In the genomic region with DNA sequence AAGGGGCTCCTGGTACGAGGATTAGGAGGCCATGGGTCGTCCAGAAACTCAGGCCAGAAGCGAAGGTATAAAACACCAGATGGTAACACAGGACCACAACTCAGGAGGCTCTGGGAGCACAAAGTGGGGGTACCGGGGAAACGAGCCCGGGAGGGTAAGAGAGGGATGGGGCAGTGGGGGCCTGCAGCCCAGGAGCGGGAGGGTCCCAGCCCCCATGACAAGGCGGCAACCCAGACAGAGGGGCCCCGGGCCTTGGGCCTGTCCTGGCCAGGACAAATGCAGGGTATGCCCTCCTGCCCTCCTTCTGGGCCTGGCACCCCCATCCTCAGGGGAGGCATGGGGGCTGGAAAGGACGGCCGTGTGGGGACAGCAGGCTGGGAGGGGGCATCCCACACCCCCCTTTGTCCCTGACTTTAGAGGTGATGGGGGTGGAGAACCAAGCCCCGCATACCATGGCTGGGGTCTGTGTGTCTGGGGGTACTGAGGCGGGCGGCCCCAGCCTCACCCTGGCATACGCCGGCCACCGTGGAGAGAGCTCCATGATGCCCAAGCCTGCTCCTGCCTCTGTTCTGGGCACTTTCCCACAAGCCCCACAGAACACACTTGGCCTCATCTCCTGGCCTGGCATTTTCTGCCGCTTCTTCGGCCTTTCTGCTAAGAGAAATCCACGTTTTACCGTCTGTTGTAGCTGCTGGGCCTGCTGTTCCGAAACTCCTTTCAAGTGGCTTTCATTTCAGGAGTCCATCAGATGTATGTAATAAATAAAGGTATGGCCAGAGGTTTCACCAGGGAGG, we compare ENCODE assay signal across 1 cellular context.
TF ChIP-seq lines count a peak whose summit lies in the region.

No MANE protein-coding gene starts in this region.

TF ChIP-seq in HCT116, 20 proteins besides CTCF, POLR2A, EP300 and RAD21 (continued from another document):
- TF ChIP-seq, protein P1, sequence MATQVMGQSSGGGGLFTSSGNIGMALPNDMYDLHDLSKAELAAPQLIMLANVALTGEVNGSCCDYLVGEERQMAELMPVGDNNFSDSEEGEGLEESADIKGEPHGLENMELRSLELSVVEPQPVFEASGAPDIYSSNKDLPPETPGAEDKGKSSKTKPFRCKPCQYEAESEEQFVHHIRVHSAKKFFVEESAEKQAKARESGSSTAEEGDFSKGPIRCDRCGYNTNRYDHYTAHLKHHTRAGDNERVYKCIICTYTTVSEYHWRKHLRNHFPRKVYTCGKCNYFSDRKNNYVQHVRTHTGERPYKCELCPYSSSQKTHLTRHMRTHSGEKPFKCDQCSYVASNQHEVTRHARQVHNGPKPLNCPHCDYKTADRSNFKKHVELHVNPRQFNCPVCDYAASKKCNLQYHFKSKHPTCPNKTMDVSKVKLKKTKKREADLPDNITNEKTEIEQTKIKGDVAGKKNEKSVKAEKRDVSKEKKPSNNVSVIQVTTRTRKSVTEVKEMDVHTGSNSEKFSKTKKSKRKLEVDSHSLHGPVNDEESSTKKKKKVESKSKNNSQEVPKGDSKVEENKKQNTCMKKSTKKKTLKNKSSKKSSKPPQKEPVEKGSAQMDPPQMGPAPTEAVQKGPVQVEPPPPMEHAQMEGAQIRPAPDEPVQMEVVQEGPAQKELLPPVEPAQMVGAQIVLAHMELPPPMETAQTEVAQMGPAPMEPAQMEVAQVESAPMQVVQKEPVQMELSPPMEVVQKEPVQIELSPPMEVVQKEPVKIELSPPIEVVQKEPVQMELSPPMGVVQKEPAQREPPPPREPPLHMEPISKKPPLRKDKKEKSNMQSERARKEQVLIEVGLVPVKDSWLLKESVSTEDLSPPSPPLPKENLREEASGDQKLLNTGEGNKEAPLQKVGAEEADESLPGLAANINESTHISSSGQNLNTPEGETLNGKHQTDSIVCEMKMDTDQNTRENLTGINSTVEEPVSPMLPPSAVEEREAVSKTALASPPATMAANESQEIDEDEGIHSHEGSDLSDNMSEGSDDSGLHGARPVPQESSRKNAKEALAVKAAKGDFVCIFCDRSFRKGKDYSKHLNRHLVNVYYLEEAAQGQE (IDR thresholded peaks at IDR 0.05; ENCODE audit: low read depth) = no peak
- TF ChIP-seq FOSL1 (IDR thresholded peaks at IDR 0.05; ENCODE audit: low read depth) (no peak), ELF1 (IDR thresholded peaks at IDR 0.05; ENCODE audit: borderline replicate concordance, low read depth) (no peak), CEBPB (IDR thresholded peaks at IDR 0.05; ENCODE audit: low read depth) (no peak), SIN3A (IDR thresholded peaks at IDR 0.05; ENCODE audit: low read depth) (no peak), CBX3 (IDR thresholded peaks at IDR 0.05; ENCODE audit: low read depth) (no peak), EGR1 (IDR thresholded peaks at IDR 0.05; ENCODE audit: low read depth) (no peak), SP1 (IDR thresholded peaks at IDR 0.05; ENCODE audit: low read depth) (no peak), ATF3 (IDR thresholded peaks at IDR 0.05) (no peak), JUND (IDR thresholded peaks at IDR 0.05) (no peak), EZH2 (IDR thresholded peaks at IDR 0.05) (no peak), ZNF274 (IDR thresholded peaks at IDR 0.05; ENCODE audit: low read depth, low read length) (no peak), EZH2phosphoT487 (IDR thresholded peaks at IDR 0.05; ENCODE audit: borderline replicate concordance) (no peak)
TF ChIP-seq in HCT116: peak in this region for 0.
